Comparison of ENCODE assay signal across 1 cellular context in the genomic region with DNA sequence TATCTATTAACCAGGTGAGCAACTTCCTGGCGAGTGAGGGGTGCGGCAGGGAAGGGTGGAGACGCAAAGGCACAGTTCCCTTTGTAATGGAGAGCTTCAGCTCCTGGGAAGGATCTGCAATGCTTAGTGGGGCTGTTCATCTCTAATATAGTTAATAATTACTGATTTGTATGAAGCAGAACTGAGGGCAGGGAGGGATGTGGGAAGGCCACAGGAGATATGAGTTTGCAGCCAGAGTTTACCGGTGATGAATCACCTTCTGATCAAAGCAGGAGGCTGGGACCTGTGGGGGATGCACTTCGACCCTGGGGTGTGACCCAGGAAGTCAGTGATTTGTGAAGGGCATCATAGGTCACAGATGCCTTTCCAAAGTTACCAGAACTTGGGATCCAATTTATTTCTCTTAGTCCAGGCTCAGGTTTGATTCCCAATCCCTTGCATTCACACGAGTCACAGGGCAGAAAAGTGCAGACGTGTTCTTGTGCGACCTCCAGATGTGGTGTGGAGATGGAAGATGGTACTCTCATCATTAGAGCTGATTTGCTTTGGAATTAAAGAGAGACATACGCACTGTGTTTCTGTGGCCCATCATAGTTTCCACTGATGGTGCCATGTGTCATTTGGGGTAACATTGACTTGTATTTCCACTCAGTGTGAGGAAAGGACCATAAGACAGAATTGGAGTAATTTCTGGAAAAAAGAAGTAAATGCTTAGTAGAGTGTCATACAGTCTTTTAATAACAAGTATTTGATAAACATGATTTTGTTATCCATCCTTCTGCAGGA.
A peak's percentile ranks its signal among the peaks of the same experiment; 100 is the strongest.
TF ChIP-seq lines count a peak whose summit lies in the region.

No MANE protein-coding gene starts in this region.

TF ChIP-seq in HepG2, 621 proteins besides CTCF, POLR2A, EP300 and RAD21 (continued from another document and continues in another):
- TF ChIP-seq, protein P1, sequence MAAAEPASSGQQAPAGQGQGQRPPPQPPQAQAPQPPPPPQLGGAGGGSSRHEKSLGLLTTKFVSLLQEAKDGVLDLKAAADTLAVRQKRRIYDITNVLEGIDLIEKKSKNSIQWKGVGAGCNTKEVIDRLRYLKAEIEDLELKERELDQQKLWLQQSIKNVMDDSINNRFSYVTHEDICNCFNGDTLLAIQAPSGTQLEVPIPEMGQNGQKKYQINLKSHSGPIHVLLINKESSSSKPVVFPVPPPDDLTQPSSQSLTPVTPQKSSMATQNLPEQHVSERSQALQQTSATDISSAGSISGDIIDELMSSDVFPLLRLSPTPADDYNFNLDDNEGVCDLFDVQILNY (CRISPR knock-in tag; conservative IDR thresholded peaks at IDR 0.05): no peak
- TF ChIP-seq, protein P2, sequence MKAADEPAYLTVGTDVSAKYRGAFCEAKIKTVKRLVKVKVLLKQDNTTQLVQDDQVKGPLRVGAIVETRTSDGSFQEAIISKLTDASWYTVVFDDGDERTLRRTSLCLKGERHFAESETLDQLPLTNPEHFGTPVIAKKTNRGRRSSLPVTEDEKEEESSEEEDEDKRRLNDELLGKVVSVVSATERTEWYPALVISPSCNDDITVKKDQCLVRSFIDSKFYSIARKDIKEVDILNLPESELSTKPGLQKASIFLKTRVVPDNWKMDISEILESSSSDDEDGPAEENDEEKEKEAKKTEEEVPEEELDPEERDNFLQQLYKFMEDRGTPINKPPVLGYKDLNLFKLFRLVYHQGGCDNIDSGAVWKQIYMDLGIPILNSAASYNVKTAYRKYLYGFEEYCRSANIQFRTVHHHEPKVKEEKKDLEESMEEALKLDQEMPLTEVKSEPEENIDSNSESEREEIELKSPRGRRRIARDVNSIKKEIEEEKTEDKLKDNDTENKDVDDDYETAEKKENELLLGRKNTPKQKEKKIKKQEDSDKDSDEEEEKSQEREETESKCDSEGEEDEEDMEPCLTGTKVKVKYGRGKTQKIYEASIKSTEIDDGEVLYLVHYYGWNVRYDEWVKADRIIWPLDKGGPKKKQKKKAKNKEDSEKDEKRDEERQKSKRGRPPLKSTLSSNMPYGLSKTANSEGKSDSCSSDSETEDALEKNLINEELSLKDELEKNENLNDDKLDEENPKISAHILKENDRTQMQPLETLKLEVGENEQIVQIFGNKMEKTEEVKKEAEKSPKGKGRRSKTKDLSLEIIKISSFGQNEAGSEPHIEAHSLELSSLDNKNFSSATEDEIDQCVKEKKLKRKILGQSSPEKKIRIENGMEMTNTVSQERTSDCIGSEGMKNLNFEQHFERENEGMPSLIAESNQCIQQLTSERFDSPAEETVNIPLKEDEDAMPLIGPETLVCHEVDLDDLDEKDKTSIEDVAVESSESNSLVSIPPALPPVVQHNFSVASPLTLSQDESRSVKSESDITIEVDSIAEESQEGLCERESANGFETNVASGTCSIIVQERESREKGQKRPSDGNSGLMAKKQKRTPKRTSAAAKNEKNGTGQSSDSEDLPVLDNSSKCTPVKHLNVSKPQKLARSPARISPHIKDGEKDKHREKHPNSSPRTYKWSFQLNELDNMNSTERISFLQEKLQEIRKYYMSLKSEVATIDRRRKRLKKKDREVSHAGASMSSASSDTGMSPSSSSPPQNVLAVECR (CRISPR knock-in tag; IDR thresholded peaks at IDR 0.05; ENCODE audit: borderline replicate concordance): no peak; the same call in 1 of the 2 replicates
- TF ChIP-seq, protein P3, sequence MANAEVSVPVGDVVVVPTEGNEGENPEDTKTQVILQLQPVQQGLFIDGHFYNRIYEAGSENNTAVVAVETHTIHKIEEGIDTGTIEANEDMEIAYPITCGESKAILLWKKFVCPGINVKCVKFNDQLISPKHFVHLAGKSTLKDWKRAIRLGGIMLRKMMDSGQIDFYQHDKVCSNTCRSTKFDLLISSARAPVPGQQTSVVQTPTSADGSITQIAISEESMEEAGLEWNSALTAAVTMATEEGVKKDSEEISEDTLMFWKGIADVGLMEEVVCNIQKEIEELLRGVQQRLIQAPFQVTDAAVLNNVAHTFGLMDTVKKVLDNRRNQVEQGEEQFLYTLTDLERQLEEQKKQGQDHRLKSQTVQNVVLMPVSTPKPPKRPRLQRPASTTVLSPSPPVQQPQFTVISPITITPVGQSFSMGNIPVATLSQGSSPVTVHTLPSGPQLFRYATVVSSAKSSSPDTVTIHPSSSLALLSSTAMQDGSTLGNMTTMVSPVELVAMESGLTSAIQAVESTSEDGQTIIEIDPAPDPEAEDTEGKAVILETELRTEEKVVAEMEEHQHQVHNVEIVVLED (CRISPR knock-in tag; IDR thresholded peaks at IDR 0.05; ENCODE audit: borderline replicate concordance): peak; percentile 44; the same call in 1 of the 2 replicates
- no peak for TF ChIP-seq ZNF572 (CRISPR knock-in tag; IDR thresholded peaks at IDR 0.05)
- TF ChIP-seq TARDBP (CRISPR knock-in tag; IDR thresholded peaks at IDR 0.05): peak; percentile 84
- TF ChIP-seq BORCS8-MEF2B (CRISPR knock-in tag; IDR thresholded peaks at IDR 0.05): no peak
- TF ChIP-seq RAD51 (IDR thresholded peaks at IDR 0.05; ENCODE audit: borderline replicate concordance): no peak
- peak; percentile 32; the same call in 1 of the 2 replicates for TF ChIP-seq ZMYM3 (CRISPR knock-in tag; IDR thresholded peaks at IDR 0.05)
- no peak for TF ChIP-seq ATF7-NPFF (CRISPR knock-in tag; IDR thresholded peaks at IDR 0.05; ENCODE audit: low read depth)
- TF ChIP-seq, protein P4, sequence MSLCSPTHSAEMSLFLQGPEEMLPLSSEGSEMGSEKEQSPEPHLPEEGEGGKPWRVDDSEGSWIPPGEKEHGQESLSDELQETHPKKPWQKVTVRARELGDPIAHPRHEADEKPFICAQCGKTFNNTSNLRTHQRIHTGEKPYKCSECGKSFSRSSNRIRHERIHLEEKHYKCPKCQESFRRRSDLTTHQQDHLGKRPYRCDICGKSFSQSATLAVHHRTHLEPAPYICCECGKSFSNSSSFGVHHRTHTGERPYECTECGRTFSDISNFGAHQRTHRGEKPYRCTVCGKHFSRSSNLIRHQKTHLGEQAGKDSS (CRISPR knock-in tag; IDR thresholded peaks at IDR 0.05; ENCODE audit: borderline replicate concordance, low read depth): peak; percentile 50; the same call in 1 of the 2 replicates
- peak; percentile 53; the same call in 1 of the 2 replicates for TF ChIP-seq KDM2A (CRISPR knock-in tag; IDR thresholded peaks at IDR 0.05; ENCODE audit: borderline replicate concordance, low read depth)
- TF ChIP-seq ZNF569 (CRISPR knock-in tag; IDR thresholded peaks at IDR 0.05; ENCODE audit: borderline replicate concordance): no peak
- TF ChIP-seq, protein P5, sequence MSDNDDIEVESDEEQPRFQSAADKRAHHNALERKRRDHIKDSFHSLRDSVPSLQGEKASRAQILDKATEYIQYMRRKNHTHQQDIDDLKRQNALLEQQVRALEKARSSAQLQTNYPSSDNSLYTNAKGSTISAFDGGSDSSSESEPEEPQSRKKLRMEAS (IDR thresholded peaks at IDR 0.05): peak; percentile 30; the same call in 1 of the 2 replicates
- peak; percentile 14; the same call in 1 of the 3 replicates for TF ChIP-seq MXI1 (IDR thresholded peaks at IDR 0.05; ENCODE audit: borderline replicate concordance, low read depth, low read length)
- TF ChIP-seq NCOA2 (CRISPR knock-in tag; IDR thresholded peaks at IDR 0.05): peak; percentile 90
- TF ChIP-seq ZNF292 (CRISPR knock-in tag; IDR thresholded peaks at IDR 0.05; ENCODE audit: borderline replicate concordance, low read depth): peak; percentile 64; the same call in 1 of the 2 replicates
- TF ChIP-seq, protein P6, sequence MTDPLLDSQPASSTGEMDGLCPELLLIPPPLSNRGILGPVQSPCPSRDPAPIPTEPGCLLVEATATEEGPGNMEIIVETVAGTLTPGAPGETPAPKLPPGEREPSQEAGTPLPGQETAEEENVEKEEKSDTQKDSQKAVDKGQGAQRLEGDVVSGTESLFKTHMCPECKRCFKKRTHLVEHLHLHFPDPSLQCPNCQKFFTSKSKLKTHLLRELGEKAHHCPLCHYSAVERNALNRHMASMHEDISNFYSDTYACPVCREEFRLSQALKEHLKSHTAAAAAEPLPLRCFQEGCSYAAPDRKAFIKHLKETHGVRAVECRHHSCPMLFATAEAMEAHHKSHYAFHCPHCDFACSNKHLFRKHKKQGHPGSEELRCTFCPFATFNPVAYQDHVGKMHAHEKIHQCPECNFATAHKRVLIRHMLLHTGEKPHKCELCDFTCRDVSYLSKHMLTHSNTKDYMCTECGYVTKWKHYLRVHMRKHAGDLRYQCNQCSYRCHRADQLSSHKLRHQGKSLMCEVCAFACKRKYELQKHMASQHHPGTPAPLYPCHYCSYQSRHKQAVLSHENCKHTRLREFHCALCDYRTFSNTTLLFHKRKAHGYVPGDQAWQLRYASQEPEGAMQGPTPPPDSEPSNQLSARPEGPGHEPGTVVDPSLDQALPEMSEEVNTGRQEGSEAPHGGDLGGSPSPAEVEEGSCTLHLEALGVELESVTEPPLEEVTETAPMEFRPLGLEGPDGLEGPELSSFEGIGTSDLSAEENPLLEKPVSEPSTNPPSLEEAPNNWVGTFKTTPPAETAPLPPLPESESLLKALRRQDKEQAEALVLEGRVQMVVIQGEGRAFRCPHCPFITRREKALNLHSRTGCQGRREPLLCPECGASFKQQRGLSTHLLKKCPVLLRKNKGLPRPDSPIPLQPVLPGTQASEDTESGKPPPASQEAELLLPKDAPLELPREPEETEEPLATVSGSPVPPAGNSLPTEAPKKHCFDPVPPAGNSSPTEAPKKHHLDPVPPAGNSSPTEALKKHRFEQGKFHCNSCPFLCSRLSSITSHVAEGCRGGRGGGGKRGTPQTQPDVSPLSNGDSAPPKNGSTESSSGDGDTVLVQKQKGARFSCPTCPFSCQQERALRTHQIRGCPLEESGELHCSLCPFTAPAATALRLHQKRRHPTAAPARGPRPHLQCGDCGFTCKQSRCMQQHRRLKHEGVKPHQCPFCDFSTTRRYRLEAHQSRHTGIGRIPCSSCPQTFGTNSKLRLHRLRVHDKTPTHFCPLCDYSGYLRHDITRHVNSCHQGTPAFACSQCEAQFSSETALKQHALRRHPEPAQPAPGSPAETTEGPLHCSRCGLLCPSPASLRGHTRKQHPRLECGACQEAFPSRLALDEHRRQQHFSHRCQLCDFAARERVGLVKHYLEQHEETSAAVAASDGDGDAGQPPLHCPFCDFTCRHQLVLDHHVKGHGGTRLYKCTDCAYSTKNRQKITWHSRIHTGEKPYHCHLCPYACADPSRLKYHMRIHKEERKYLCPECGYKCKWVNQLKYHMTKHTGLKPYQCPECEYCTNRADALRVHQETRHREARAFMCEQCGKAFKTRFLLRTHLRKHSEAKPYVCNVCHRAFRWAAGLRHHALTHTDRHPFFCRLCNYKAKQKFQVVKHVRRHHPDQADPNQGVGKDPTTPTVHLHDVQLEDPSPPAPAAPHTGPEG (CRISPR knock-in tag; IDR thresholded peaks at IDR 0.05): no peak
- peak; percentile 97 for TF ChIP-seq ETV5 (CRISPR knock-in tag; IDR thresholded peaks at IDR 0.05; ENCODE audit: borderline replicate concordance)
- no peak for TF ChIP-seq ZNF598 (CRISPR knock-in tag; IDR thresholded peaks at IDR 0.05; ENCODE audit: borderline replicate concordance)
- no peak for TF ChIP-seq ZNF777 (CRISPR knock-in tag; IDR thresholded peaks at IDR 0.05)
- TF ChIP-seq NPAS2 (CRISPR knock-in tag; IDR thresholded peaks at IDR 0.05; ENCODE audit: borderline replicate concordance): no peak
- TF ChIP-seq ZNF317 (CRISPR knock-in tag; IDR thresholded peaks at IDR 0.05): 0 out of 2 replicates have a peak, but pooled peaks have one; percentile 66
- 0 out of 2 replicates have a peak, but pooled peaks have one; percentile 28 for TF ChIP-seq ZNF274 (CRISPR knock-in tag; IDR thresholded peaks at IDR 0.05)
- TF ChIP-seq, protein P7, sequence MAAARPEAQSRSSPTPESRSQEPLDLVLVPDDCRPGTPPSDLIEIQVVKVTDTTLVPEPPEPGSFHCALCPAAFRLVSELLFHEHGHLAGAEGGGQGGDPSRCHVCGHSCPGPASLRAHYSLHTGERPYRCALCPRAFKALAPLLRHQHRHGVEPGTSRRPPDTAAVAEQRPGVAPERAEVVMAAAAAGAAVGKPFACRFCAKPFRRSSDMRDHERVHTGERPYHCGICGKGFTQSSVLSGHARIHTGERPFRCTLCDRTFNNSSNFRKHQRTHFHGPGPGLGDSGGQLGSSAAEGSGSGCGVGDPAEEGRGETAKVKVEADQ (CRISPR knock-in tag; IDR thresholded peaks at IDR 0.05; ENCODE audit: borderline replicate concordance): no peak
- TF ChIP-seq, protein P8, sequence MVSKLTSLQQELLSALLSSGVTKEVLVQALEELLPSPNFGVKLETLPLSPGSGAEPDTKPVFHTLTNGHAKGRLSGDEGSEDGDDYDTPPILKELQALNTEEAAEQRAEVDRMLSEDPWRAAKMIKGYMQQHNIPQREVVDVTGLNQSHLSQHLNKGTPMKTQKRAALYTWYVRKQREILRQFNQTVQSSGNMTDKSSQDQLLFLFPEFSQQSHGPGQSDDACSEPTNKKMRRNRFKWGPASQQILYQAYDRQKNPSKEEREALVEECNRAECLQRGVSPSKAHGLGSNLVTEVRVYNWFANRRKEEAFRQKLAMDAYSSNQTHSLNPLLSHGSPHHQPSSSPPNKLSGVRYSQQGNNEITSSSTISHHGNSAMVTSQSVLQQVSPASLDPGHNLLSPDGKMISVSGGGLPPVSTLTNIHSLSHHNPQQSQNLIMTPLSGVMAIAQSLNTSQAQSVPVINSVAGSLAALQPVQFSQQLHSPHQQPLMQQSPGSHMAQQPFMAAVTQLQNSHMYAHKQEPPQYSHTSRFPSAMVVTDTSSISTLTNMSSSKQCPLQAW (CRISPR knock-in tag; IDR thresholded peaks at IDR 0.05): peak; percentile 97
- TF ChIP-seq ZNF34 (CRISPR knock-in tag; IDR thresholded peaks at IDR 0.05; ENCODE audit: borderline replicate concordance): no peak
- peak; percentile 75; the same call in 1 of the 2 replicates for TF ChIP-seq ERF (CRISPR knock-in tag; IDR thresholded peaks at IDR 0.05)
- peak; percentile 71; the same call in 1 of the 2 replicates for TF ChIP-seq KLF12 (CRISPR knock-in tag; IDR thresholded peaks at IDR 0.05; ENCODE audit: borderline replicate concordance)
- 0 out of 2 replicates have a peak, but pooled peaks have one; percentile 24 for TF ChIP-seq ZC3H13 (CRISPR knock-in tag; IDR thresholded peaks at IDR 0.05)
- no peak for TF ChIP-seq MAZ (IDR thresholded peaks at IDR 0.05; ENCODE audit: borderline replicate concordance, low read depth, low read length)
- TF ChIP-seq MAZ (CRISPR knock-in tag; IDR thresholded peaks at IDR 0.05; ENCODE audit: low read depth): no peak
- peak; percentile 87; the same call in 1 of the 2 replicates for TF ChIP-seq RXRA (CRISPR knock-in tag; IDR thresholded peaks at IDR 0.05)
- 0 out of 2 replicates have a peak, but pooled peaks have one; percentile 30 for TF ChIP-seq ZBTB7A (CRISPR knock-in tag; IDR thresholded peaks at IDR 0.05)
- peak; percentile 24; the same call in 1 of the 2 replicates for TF ChIP-seq GATAD1 (CRISPR knock-in tag; IDR thresholded peaks at IDR 0.05)
- TF ChIP-seq, protein P9, sequence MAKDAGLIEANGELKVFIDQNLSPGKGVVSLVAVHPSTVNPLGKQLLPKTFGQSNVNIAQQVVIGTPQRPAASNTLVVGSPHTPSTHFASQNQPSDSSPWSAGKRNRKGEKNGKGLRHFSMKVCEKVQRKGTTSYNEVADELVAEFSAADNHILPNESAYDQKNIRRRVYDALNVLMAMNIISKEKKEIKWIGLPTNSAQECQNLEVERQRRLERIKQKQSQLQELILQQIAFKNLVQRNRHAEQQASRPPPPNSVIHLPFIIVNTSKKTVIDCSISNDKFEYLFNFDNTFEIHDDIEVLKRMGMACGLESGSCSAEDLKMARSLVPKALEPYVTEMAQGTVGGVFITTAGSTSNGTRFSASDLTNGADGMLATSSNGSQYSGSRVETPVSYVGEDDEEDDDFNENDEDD (CRISPR knock-in tag; IDR thresholded peaks at IDR 0.05; ENCODE audit: borderline replicate concordance): no peak
- TF ChIP-seq, protein P10, sequence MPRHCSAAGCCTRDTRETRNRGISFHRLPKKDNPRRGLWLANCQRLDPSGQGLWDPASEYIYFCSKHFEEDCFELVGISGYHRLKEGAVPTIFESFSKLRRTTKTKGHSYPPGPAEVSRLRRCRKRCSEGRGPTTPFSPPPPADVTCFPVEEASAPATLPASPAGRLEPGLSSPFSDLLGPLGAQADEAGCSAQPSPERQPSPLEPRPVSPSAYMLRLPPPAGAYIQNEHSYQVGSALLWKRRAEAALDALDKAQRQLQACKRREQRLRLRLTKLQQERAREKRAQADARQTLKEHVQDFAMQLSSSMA (CRISPR knock-in tag; IDR thresholded peaks at IDR 0.05): no peak
- no peak for TF ChIP-seq RBM22 (optimal IDR thresholded peaks at IDR 0.05; ENCODE audit: low read length)
- peak; percentile 80 for TF ChIP-seq FOXA3 (CRISPR knock-in tag; IDR thresholded peaks at IDR 0.05)
